ENCODE assay signal across 8 cellular contexts in genomic region chr1:27296773-27297214, GRCh38. TPM values are rescaled to one million over a fixed set of nuclear protein-coding genes. Genes with fewer than 3 reads are reported as not detected.
A peak's percentile ranks its signal among the peaks of the same experiment; 100 is the strongest.
DNase-seq lines count a peak whose midpoint lies in the region; ATAC-seq, FAIRE-seq and TF ChIP-seq lines count a peak whose summit lies in the region.

No MANE protein-coding gene starts in this region.

- H3K9me3 ChIP-seq in H1 (ENCODE audit: insufficient read depth in 2 of 2, low read depth in 1 of 2, low read length in 1 of 2), result no peaks in the 10 kb centered on the region

- H3K4me2 ChIP-seq in H1 (ENCODE audit: insufficient read depth in 1 of 2, low read depth in 2 of 2, low read length in 2 of 2), result no peak overlapping the region

- H3K23me2 ChIP-seq in H1 (ENCODE audit: low read depth, low read length), result no peaks in the 10 kb centered on the region

- H3K27me3 Mint-ChIP-seq in activated CD8-positive, alpha-beta memory T cell treated with anti-CD3 and anti-CD28 coated beads, Interleukin-2, amount 10 ng/mL, durations not matched to agents 7 days and 5 days, result no peaks in the 10 kb centered on the region

- no peak overlapping the region for H4K5ac ChIP-seq in H1 (ENCODE audit: insufficient read length, low read depth, low read length)

- H3K27ac Mint-ChIP-seq in activated CD8-positive, alpha-beta memory T cell treated with anti-CD3 and anti-CD28 coated beads, Interleukin-2, amount 10 ng/mL, durations not matched to agents 7 days and 5 days, result no peak overlapping the region

- H4K20me1 ChIP-seq in H1 (replicated peaks in 1 of 2; ENCODE audit: control insufficient read depth in 1 of 2, insufficient read depth in 2 of 2, low read length in 2 of 2), result no peaks in the 10 kb centered on the region

- H3K4ac ChIP-seq in H1 (replicated peaks; ENCODE audit: insufficient read length, low read depth, low read length), result no peak overlapping the region

- WGBS in H1 (ENCODE audit: extremely low coverage in 1 of 2, insufficient coverage in 1 of 2, insufficient read length in 1 of 2, insufficient replicate concordance in 2 of 2, low coverage in 1 of 2, low lambda C conversion rate in 2 of 2, missing lambda C conversion rate in 1 of 2), 2 experiments, result 47% methylated on average over 10 of the region's 10 CpGs; no CpG with 5 or more reads in 1 of the 2 experiments

- TF ChIP-seq CTCF in H1 (IDR thresholded peaks at IDR 0.05; ENCODE audit: control extremely low read depth in 1 of 3, insufficient read depth in 1 of 3, low read depth in 1 of 3, low read length in 3 of 3), result peak; percentile 71 to 84 (median 83)

- CTCF ChIA-PET in activated CD8-positive, alpha-beta memory T cell treated with anti-CD3 and anti-CD28 coated beads, Interleukin-2, amount 10 ng/mL, durations not matched to agents 7 days and 5 days (lab: Charles Lee), result interaction anchor here (0.6 to 14.5 kb wide), 61 partner anchors 12 to 694 kb away, joined by 3 to 331 read pairs (median 5); partner anchors contain the start of genes CD164L2, FCN3, GPR3 and SLC9A1
- CTCF ChIA-PET in H1 (lab: Charles Lee; ENCODE audit: partially characterized antibody), result interaction anchor here (0.5 to 17.9 kb wide), 64 partner anchors 9 to 527 kb away, joined by 3 to 321 read pairs (median 4); partner anchors contain the start of genes AHDC1, CD164L2, GPR3 and MAP3K6

- no peak overlapping the region for H3K18ac ChIP-seq in H1 (ENCODE audit: extremely low read depth, low read length)

- no peak overlapping the region for H4K91ac ChIP-seq in H1 (replicated peaks; ENCODE audit: insufficient read length, low read length)

- no peak overlapping the region for H3K4me3 ChIP-seq in H1 (ENCODE audit: extremely low read depth in 1 of 4, insufficient read depth in 2 of 4, low read depth in 3 of 4, low read length in 4 of 4)

- POLR2A ChIA-PET in H1 (lab: Charles Lee; ENCODE audit: partially characterized antibody), result interaction anchor here (0.8 to 2.4 kb wide), 7 partner anchors 10 to 142 kb away, joined by 3 to 7 read pairs (median 4); partner anchors contain the start of genes MAP3K6 and SLC9A1

- no peak overlapping the region for H2AFZ ChIP-seq in H1 (ENCODE audit: low read length)

- no peak overlapping the region for H2BK15ac ChIP-seq in H1 (ENCODE audit: low read length)

- H3K9me3 Mint-ChIP-seq in activated CD8-positive, alpha-beta memory T cell treated with anti-CD3 and anti-CD28 coated beads, Interleukin-2, amount 10 ng/mL, durations not matched to agents 7 days and 5 days (ENCODE audit: low read depth), result no peaks in the 10 kb centered on the region

- no peak for TF ChIP-seq POLR2A in H1 (IDR thresholded peaks at IDR 0.05; ENCODE audit: control extremely low read depth in 1 of 2, low read depth in 2 of 2, low read length in 2 of 2)

- FAIRE-seq in H1 (lab: Jason Lieb, UNC), result peak; percentile 58

- no peak overlapping the region for H2AK5ac ChIP-seq in H1 (ENCODE audit: low read depth, low read length)

- no peak overlapping the region for H3K56ac ChIP-seq in H1 (replicated peaks; ENCODE audit: insufficient read length, low read depth, low read length)

- peak; percentile 69 for ATAC-seq in activated CD8-positive, alpha-beta memory T cell treated with anti-CD3 and anti-CD28 coated beads, Interleukin-2, amount 10 ng/mL, durations not matched to agents 7 days and 5 days
- ATAC-seq in GM18519 (IDR thresholded peaks at IDR 0.05; ENCODE audit: low FRiP score, unreplicated experiment), result no peak

- H3K36me3 Mint-ChIP-seq in activated CD8-positive, alpha-beta memory T cell treated with anti-CD3 and anti-CD28 coated beads, Interleukin-2, amount 10 ng/mL, durations not matched to agents 7 days and 5 days, result no peaks in the 10 kb centered on the region

- H3K9ac ChIP-seq in H1 (replicated peaks in 1 of 4; ENCODE audit: extremely low read depth in 1 of 4, low read depth in 3 of 4, low read length in 3 of 4), result no peak overlapping the region

- H3K27ac ChIP-seq in H1 (ENCODE audit: low read depth, low read length), result no peak overlapping the region

- H3K79me1 ChIP-seq in H1 (ENCODE audit: low read depth, low read length), result no peaks in the 10 kb centered on the region

- no peak overlapping the region for H3K14ac ChIP-seq in H1 (ENCODE audit: insufficient read length)

- no peak overlapping the region for H2BK20ac ChIP-seq in H1 (ENCODE audit: low read length)

- H3K4me3 Mint-ChIP-seq in activated CD8-positive, alpha-beta memory T cell treated with anti-CD3 and anti-CD28 coated beads, Interleukin-2, amount 10 ng/mL, durations not matched to agents 7 days and 5 days, result no peak overlapping the region

- peak; percentile 32 for DNase-seq in NCI-H748 (lab: John Stamatoyannopoulos, UW; ENCODE audit: unreplicated experiment)
- no peak for DNase-seq in NCI-H748 treated with DMSO at 0.1 percent for 48 hours (lab: John Stamatoyannopoulos, UW)
- peak; percentile 16 for DNase-seq in NCI-H226
- peak; percentile 72 for DNase-seq in activated CD8-positive, alpha-beta memory T cell treated with anti-CD3 and anti-CD28 coated beads, Interleukin-2, amount 10 ng/mL, durations not matched to agents 7 days and 5 days
- peak in 1 of 2 experiments; percentile 94 for DNase-seq in H1 (ENCODE audit: low read depth in 1 of 2, low spot score in 2 of 2)
- DNase-seq in midbrain (lab: John Stamatoyannopoulos, UW), result peak; percentile 57
- peak; percentile 22 to 31 for DNase-seq in stimulated activated CD8-positive, alpha-beta memory T cell treated with anti-CD3 and anti-CD28 coated beads, Interleukin-15, amount 100 ng/mL, for 48 hours (ENCODE audit: low read depth in 2 of 2)

- H3K79me2 ChIP-seq in H1 (ENCODE audit: control insufficient read depth in 1 of 2, insufficient read depth in 2 of 2, low read length in 2 of 2), result no peaks in the 10 kb centered on the region

- no peak overlapping the region for H2BK120ac ChIP-seq in H1 (replicated peaks; ENCODE audit: low read depth, low read length)

- H3K23ac ChIP-seq in H1 (ENCODE audit: insufficient read length), result no peak overlapping the region

- H2BK12ac ChIP-seq in H1 (ENCODE audit: low read depth, low read length), result 0 out of 2 replicates have a peak overlapping the region, but pooled peaks have one; percentile 35

- peak; percentile 50 to 64 for TF ChIP-seq RAD21 in H1 (IDR thresholded peaks at IDR 0.05 in 1 of 2, conservative IDR thresholded peaks at IDR 0.05 in 1 of 2; ENCODE audit: low read depth in 2 of 2, low read length in 2 of 2)

- no peak for TF ChIP-seq EP300 in H1 (IDR thresholded peaks at IDR 0.05; ENCODE audit: borderline replicate concordance in 1 of 2, low read depth in 2 of 2, low read length in 2 of 2)

- no peak overlapping the region for H2BK5ac ChIP-seq in H1 (ENCODE audit: low read depth, low read length)

- H4K8ac ChIP-seq in H1 (ENCODE audit: extremely low read depth, insufficient read depth, low read length), result no peak overlapping the region

- peaks cover 6% of the 10 kb centered on the region for H3K4me1 Mint-ChIP-seq in activated CD8-positive, alpha-beta memory T cell treated with anti-CD3 and anti-CD28 coated beads, Interleukin-2, amount 10 ng/mL, durations not matched to agents 7 days and 5 days

- H3K4me1 ChIP-seq in H1 (replicated peaks in 1 of 4; ENCODE audit: control insufficient read depth in 3 of 4, insufficient read depth in 4 of 4, low read length in 3 of 4), result peaks cover 0 to 19% (median 9%) of the 10 kb centered on the region in 4 experiments; a peak in 6 of 7 replicates

- H3K27me3 ChIP-seq in H1 (replicated peaks in 1 of 4; ENCODE audit: control insufficient read depth in 3 of 4, extremely low read depth in 1 of 4, insufficient read depth in 3 of 4, low read length in 3 of 4), result no peaks in the 10 kb centered on the region

- H3K36me3 ChIP-seq in H1 (ENCODE audit: control insufficient read depth in 2 of 4, insufficient read depth in 4 of 4, low read length in 3 of 4), result no peaks in the 10 kb centered on the region; a peak in 1 of 8 replicates

TF ChIP-seq in H1, 55 proteins besides CTCF, POLR2A, EP300 and RAD21 (continues in another document):
- TF ChIP-seq TAF1 (IDR thresholded peaks at IDR 0.05; ENCODE audit: low read depth, low read length) (no peak), SIN3A (conservative IDR thresholded peaks at IDR 0.05 in 1 of 2, IDR thresholded peaks at IDR 0.05 in 1 of 2; ENCODE audit: low read depth in 1 of 2, low read length in 2 of 2) (no peak)

RNA-seq across cellular contexts. Expression of gene TMEM222, which starts 25.2 kb away (rescaled TPM):
- total RNA-seq in activated CD8-positive, alpha-beta memory T cell treated with anti-CD3 and anti-CD28 coated beads, Interleukin-2, amount 10 ng/mL, durations not matched to agents 7 days and 5 days, result 10 to 100 TPM; 31.0 to 44.2 TPM
- 25.1 and 27.0 TPM in 2 replicates for total RNA-seq in H1 (2021; fragmentation: NEBNext Ultra II Directional; extraction: Animal tissue kit (Norgen Biotek cat#: 25700))
- 51.8 and 66.9 TPM in 2 replicates for polyA plus RNA-seq in H1 (2011; rRNA removed)
- polyA plus RNA-seq in H1 (2011; cell fraction: cytosol; rRNA removed), result 43.2 TPM
- polyA plus RNA-seq in H1 (2011; cell fraction: nucleus; rRNA removed), result 65.9 TPM
- polyA plus RNA-seq in H1 (2012, experiment 1 of 2), result 20.3 to 36.3 TPM (median 33.4 TPM) in 4 replicates
- polyA plus RNA-seq in H1 (2012, experiment 2 of 2), result 36.8 TPM
- polyA plus RNA-seq in H1 (2013, experiment 1 of 2), result 28.6 TPM
- 31.1 TPM for polyA plus RNA-seq in H1 (2013, experiment 2 of 2)
- polyA minus RNA-seq in H1 (2011; rRNA and poly(A)+ RNA removed), result 28.8 and 31.6 TPM in 2 replicates
- 17.0 TPM for polyA minus RNA-seq in H1 (2011; cell fraction: cytosol; rRNA and poly(A)+ RNA removed)
- 33.2 TPM for polyA minus RNA-seq in H1 (2011; cell fraction: nucleus; rRNA and poly(A)+ RNA removed)

RNA-seq across cellular contexts. Expression of gene SYTL1, which starts 45.0 kb away (rescaled TPM):
- 10 to 100 TPM; 60.7 to 85.3 TPM for total RNA-seq in activated CD8-positive, alpha-beta memory T cell treated with anti-CD3 and anti-CD28 coated beads, Interleukin-2, amount 10 ng/mL, durations not matched to agents 7 days and 5 days
- total RNA-seq in H1 (2021; fragmentation: NEBNext Ultra II Directional; extraction: Animal tissue kit (Norgen Biotek cat#: 25700)), result 6.4 and 8.8 TPM in 2 replicates
- 19.5 and 33.8 TPM in 2 replicates for polyA plus RNA-seq in H1 (2011; rRNA removed)
- polyA plus RNA-seq in H1 (2011; cell fraction: cytosol; rRNA removed), result 14.6 TPM
- polyA plus RNA-seq in H1 (2011; cell fraction: nucleus; rRNA removed), result 63.0 TPM
- 4.0 to 13.1 TPM (median 10.8 TPM) in 4 replicates for polyA plus RNA-seq in H1 (2012, experiment 1 of 2)
- polyA plus RNA-seq in H1 (2012, experiment 2 of 2), result 6.3 TPM
- 8.5 TPM for polyA plus RNA-seq in H1 (2013, experiment 1 of 2)
- polyA plus RNA-seq in H1 (2013, experiment 2 of 2), result 8.4 TPM
- polyA minus RNA-seq in H1 (2011; rRNA and poly(A)+ RNA removed), result 2.9 and 5.0 TPM in 2 replicates
- 5.7 TPM for polyA minus RNA-seq in H1 (2011; cell fraction: cytosol; rRNA and poly(A)+ RNA removed)
- 13.1 TPM for polyA minus RNA-seq in H1 (2011; cell fraction: nucleus; rRNA and poly(A)+ RNA removed)
